Comparison of ENCODE assay signal across 2 cellular contexts in the genomic region with DNA sequence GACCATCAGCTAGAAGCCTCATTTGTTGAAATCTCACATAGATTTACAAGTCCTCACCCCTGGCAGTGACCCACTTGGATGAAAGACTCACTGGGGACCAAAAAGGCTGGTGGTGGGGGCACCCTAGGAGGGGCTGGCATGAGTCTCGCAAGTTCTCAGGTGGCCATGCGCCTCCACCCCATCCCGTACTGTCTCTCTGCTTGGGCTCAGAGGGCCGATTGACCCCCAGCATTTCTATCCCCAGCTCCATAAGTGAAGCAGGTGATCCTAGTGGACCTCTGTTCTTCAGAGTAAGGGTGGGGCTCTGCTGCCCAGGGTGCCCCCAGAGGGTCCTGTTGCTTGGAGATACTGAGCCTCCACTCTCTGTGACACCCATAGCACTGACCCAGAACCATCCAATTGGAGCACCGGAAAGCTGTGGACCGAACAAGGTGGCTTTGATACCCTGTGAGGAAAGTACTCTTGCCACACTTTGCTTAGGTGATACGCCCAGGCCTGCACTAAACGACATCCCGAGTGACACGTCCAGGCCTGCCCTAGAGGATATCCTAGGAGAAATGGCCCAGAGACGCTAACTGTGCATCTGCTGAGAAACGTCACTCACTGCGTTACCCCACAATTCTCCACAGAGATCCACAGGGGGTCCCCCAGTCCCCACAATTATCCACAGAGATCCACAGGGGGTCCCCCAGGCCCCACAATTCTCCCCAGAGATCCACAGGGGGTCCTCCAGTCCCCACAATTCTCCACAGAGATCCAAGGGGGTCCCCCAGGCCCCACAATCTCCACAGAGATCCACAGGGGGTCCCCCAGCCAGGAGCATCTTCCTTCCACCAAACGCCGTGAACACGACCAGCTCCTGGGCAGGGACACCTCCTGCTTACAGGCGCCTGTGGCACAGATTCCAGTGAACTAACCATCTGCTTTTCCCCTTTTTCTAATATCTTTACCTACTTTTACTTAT.
TF ChIP-seq lines count a peak whose summit lies in the region.

No MANE protein-coding gene starts in this region.

TF ChIP-seq in SK-N-SH, 30 proteins besides CTCF, POLR2A, EP300 and RAD21 (continued from another document):
- TF ChIP-seq, protein P1, sequence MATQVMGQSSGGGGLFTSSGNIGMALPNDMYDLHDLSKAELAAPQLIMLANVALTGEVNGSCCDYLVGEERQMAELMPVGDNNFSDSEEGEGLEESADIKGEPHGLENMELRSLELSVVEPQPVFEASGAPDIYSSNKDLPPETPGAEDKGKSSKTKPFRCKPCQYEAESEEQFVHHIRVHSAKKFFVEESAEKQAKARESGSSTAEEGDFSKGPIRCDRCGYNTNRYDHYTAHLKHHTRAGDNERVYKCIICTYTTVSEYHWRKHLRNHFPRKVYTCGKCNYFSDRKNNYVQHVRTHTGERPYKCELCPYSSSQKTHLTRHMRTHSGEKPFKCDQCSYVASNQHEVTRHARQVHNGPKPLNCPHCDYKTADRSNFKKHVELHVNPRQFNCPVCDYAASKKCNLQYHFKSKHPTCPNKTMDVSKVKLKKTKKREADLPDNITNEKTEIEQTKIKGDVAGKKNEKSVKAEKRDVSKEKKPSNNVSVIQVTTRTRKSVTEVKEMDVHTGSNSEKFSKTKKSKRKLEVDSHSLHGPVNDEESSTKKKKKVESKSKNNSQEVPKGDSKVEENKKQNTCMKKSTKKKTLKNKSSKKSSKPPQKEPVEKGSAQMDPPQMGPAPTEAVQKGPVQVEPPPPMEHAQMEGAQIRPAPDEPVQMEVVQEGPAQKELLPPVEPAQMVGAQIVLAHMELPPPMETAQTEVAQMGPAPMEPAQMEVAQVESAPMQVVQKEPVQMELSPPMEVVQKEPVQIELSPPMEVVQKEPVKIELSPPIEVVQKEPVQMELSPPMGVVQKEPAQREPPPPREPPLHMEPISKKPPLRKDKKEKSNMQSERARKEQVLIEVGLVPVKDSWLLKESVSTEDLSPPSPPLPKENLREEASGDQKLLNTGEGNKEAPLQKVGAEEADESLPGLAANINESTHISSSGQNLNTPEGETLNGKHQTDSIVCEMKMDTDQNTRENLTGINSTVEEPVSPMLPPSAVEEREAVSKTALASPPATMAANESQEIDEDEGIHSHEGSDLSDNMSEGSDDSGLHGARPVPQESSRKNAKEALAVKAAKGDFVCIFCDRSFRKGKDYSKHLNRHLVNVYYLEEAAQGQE (IDR thresholded peaks at IDR 0.05; ENCODE audit: low read depth, low read length), result no peak
- TF ChIP-seq FOSL2 (IDR thresholded peaks at IDR 0.05; ENCODE audit: borderline replicate concordance, low read depth) (no peak), MEF2A (IDR thresholded peaks at IDR 0.05; ENCODE audit: borderline replicate concordance, low read depth) (no peak)
- TF ChIP-seq, protein P2, sequence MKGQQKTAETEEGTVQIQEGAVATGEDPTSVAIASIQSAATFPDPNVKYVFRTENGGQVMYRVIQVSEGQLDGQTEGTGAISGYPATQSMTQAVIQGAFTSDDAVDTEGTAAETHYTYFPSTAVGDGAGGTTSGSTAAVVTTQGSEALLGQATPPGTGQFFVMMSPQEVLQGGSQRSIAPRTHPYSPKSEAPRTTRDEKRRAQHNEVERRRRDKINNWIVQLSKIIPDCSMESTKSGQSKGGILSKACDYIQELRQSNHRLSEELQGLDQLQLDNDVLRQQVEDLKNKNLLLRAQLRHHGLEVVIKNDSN (IDR thresholded peaks at IDR 0.05; ENCODE audit: borderline replicate concordance, low read depth), result no peak

TF ChIP-seq in SK-N-SH treated with all-trans-retinoic acid at 6 μM for 48 hours, 23 proteins besides CTCF, POLR2A, EP300 and RAD21 (continued from another document):
- TF ChIP-seq ZNF8 (CRISPR knock-in tag; IDR thresholded peaks at IDR 0.05) (no peak), OSR1 (CRISPR knock-in tag; IDR thresholded peaks at IDR 0.05) (no peak), PPARA (CRISPR knock-in tag; IDR thresholded peaks at IDR 0.05; ENCODE audit: borderline replicate concordance) (no peak), ZNF70 (CRISPR knock-in tag; IDR thresholded peaks at IDR 0.05) (no peak), SNAI2 (CRISPR knock-in tag; IDR thresholded peaks at IDR 0.05) (no peak), GLIS3 (CRISPR knock-in tag; IDR thresholded peaks at IDR 0.05) (no peak), ISL1 (CRISPR knock-in tag; IDR thresholded peaks at IDR 0.05) (no peak), ZNF565 (CRISPR knock-in tag; conservative IDR thresholded peaks at IDR 0.05; ENCODE audit: low read depth) (no peak), ARNTL (CRISPR knock-in tag; IDR thresholded peaks at IDR 0.05; ENCODE audit: borderline replicate concordance, low read depth) (no peak), TCF4 (CRISPR knock-in tag; IDR thresholded peaks at IDR 0.05; ENCODE audit: borderline replicate concordance) (no peak), ZFP30 (CRISPR knock-in tag; IDR thresholded peaks at IDR 0.05) (no peak), ZC3H10 (CRISPR knock-in tag; IDR thresholded peaks at IDR 0.05) (no peak), ZFP3 (CRISPR knock-in tag; IDR thresholded peaks at IDR 0.05) (no peak), RARB (CRISPR knock-in tag; IDR thresholded peaks at IDR 0.05) (no peak), TOX (CRISPR knock-in tag; IDR thresholded peaks at IDR 0.05; ENCODE audit: borderline replicate concordance) (no peak)
- TF ChIP-seq, protein P3, sequence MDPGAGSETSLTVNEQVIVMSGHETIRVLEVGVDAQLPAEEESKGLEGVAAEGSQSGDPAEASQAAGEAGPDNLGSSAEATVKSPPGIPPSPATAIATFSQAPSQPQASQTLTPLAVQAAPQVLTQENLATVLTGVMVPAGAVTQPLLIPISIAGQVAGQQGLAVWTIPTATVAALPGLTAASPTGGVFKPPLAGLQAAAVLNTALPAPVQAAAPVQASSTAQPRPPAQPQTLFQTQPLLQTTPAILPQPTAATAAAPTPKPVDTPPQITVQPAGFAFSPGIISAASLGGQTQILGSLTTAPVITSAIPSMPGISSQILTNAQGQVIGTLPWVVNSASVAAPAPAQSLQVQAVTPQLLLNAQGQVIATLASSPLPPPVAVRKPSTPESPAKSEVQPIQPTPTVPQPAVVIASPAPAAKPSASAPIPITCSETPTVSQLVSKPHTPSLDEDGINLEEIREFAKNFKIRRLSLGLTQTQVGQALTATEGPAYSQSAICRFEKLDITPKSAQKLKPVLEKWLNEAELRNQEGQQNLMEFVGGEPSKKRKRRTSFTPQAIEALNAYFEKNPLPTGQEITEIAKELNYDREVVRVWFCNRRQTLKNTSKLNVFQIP (CRISPR knock-in tag; IDR thresholded peaks at IDR 0.05; ENCODE audit: borderline replicate concordance, low read depth), result no peak
